In the genomic region with DNA sequence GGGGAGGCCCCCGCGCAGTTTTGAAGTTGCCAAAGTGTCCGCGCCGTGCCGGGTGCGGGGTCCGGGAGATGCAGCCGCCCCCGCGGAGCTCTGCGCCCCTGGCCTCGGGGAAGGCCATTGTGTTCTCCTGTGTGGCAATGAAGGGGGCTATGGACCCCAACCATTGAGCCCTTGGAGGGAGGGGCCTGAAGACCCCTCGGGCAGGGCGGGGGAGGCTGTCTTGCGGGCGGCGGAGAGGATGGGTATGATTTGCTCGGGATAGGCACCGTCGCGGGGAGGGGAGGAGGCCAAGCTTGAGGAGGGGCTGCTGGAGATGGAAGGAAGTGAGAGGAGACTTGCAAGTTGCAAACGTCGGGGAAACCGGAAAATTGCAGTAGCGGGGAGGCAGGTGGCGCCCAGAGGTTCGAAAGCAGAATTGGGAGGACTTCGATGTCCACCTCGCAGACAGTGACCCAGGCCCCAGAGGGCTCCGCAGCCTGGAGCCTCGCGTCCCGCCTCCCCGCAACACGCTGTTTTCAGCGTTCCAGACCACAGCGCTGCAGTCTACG, we compare ENCODE assay signal across 12 cellular contexts. TPM values are rescaled to one million over a fixed set of nuclear protein-coding genes. Genes with fewer than 3 reads are reported as not detected.
DNase-seq lines count a peak whose midpoint lies in the region; ATAC-seq and TF ChIP-seq lines count a peak whose summit lies in the region.
"Had no signal": no experiment of that assay in that cellular context is flagged by ENCODE, and none has a peak within 500 bp of the region (broad histone marks: within the 10 kb centered on the region; RNA-seq: fewer than 3 reads in every experiment).

No MANE protein-coding gene starts in this region.

- POLR2A ChIA-PET in A673 (lab: Charles Lee; ENCODE audit: low non-redundant PET): no interaction called here

- peak overlapping the region; percentile 93 for H3K27ac Mint-ChIP-seq in T-helper 2 cell treated with Interferon-gamma antibody and Interleukin-4, amounts not matched to agents 5 μg/mL and 100 μg/mL, for 36 hours
- peak overlapping the region; percentile 50 to 70 for H3K27ac Mint-ChIP-seq in natural killer cell treated with Interleukin-12 subunit alpha and Interleukin-12 subunit beta and Interleukin-15 and Interleukin-18, amount 100 ng/mL, for 72 hours
- H3K27ac Mint-ChIP-seq: HFFc6 had no signal

- peaks cover 52% of the 10 kb centered on the region for H3K36me3 ChIP-seq in A673 (ENCODE audit: insufficient read depth, low read length, poor library complexity, severe bottlenecking)

- peaks cover 63% of the 10 kb centered on the region for H3K36me3 Mint-ChIP-seq in T-helper 2 cell treated with Interferon-gamma antibody and Interleukin-4, amounts not matched to agents 5 μg/mL and 100 μg/mL, for 36 hours (ENCODE audit: low read depth)
- H3K36me3 Mint-ChIP-seq in natural killer cell treated with Interleukin-12 subunit alpha and Interleukin-12 subunit beta and Interleukin-15 and Interleukin-18, amount 100 ng/mL, for 72 hours: no peaks in the 10 kb centered on the region

- H3K9me3 Mint-ChIP-seq in T-helper 2 cell treated with Interferon-gamma antibody and Interleukin-4, amounts not matched to agents 5 μg/mL and 100 μg/mL, for 36 hours: no peaks in the 10 kb centered on the region
- no peaks in the 10 kb centered on the region for H3K9me3 Mint-ChIP-seq in natural killer cell treated with Interleukin-12 subunit alpha and Interleukin-12 subunit beta and Interleukin-15 and Interleukin-18, amount 100 ng/mL, for 72 hours
- H3K9me3 Mint-ChIP-seq: HFFc6 had no signal

- no peak for TF ChIP-seq CTCF in A673 (conservative IDR thresholded peaks at IDR 0.05; ENCODE audit: low read depth, low read length)

- peaks cover 77% of the 10 kb centered on the region for H3K4me1 Mint-ChIP-seq in T-helper 2 cell treated with Interferon-gamma antibody and Interleukin-4, amounts not matched to agents 5 μg/mL and 100 μg/mL, for 36 hours (ENCODE audit: low read depth)
- H3K4me1 Mint-ChIP-seq in natural killer cell treated with Interleukin-12 subunit alpha and Interleukin-12 subunit beta and Interleukin-15 and Interleukin-18, amount 100 ng/mL, for 72 hours (ENCODE audit: low read depth in 2 of 2): peaks cover 63 to 72% of the 10 kb centered on the region in 2 donors

- no peaks in the 10 kb centered on the region for H3K9me3 ChIP-seq in A673 (ENCODE audit: low read depth, low read length, poor library complexity, severe bottlenecking)

- DNase-seq in A673 (ENCODE audit: low spot score) (no peak), ecto neural progenitor cell (ENCODE audit: low spot score) (peak; percentile 60), NCI-H1092 treated with DMSO at 0.1 percent for 48 hours (lab: John Stamatoyannopoulos, UW) (no peak), glomerular visceral epithelial cell (ENCODE audit: extremely low spot score) (no peak), midbrain (lab: John Stamatoyannopoulos, UW) (no peak)
- no peak for DNase-seq in T-helper 2 cell treated with Interferon-gamma antibody and Interleukin-4, amounts not matched to agents 5 μg/mL and 100 μg/mL, for 36 hours (ENCODE audit: low spot score)
- DNase-seq in natural killer cell treated with Interleukin-12 subunit alpha and Interleukin-12 subunit beta and Interleukin-15 and Interleukin-18, amount 100 ng/mL, for 72 hours (ENCODE audit: low spot score): no peak
- DNase-seq: cortex of kidney, HFFc6, NCI-H774 had no signal

- H3K27me3 Mint-ChIP-seq in T-helper 2 cell treated with Interferon-gamma antibody and Interleukin-4, amounts not matched to agents 5 μg/mL and 100 μg/mL, for 36 hours (ENCODE audit: low read depth): no peaks in the 10 kb centered on the region
- no peaks in the 10 kb centered on the region for H3K27me3 Mint-ChIP-seq in natural killer cell treated with Interleukin-12 subunit alpha and Interleukin-12 subunit beta and Interleukin-15 and Interleukin-18, amount 100 ng/mL, for 72 hours

- no peaks in the 10 kb centered on the region for H3K27me3 ChIP-seq in A673 (replicated peaks; ENCODE audit: insufficient read depth, low read depth, low read length, poor library complexity)

- intact Hi-C loops in A673 (cut with micrococcal nuclease; ENCODE audit: unreplicated experiment): no loop called here

- H3K4me3 ChIP-seq in A673 (ENCODE audit: low read depth, low read length, poor library complexity, severe bottlenecking): peak overlapping the region; percentile 5

- no TSS peak for BruUV-seq in A673 (replicated peaks; lab: Mats Ljungman, UMichigan)

- peak overlapping the region; percentile 87 for H3K4me3 Mint-ChIP-seq in T-helper 2 cell treated with Interferon-gamma antibody and Interleukin-4, amounts not matched to agents 5 μg/mL and 100 μg/mL, for 36 hours
- peak overlapping the region; percentile 64 for H3K4me3 Mint-ChIP-seq in natural killer cell treated with Interleukin-12 subunit alpha and Interleukin-12 subunit beta and Interleukin-15 and Interleukin-18, amount 100 ng/mL, for 72 hours
- H3K4me3 Mint-ChIP-seq: HFFc6 had no signal

- H3K27ac ChIP-seq in A673 (ENCODE audit: low read depth, low read length, poor library complexity, severe bottlenecking): peak overlapping the region; percentile 68
- H3K27ac ChIP-seq: C4-2B had no signal

- ATAC-seq in natural killer cell treated with Interleukin-12 subunit alpha and Interleukin-12 subunit beta and Interleukin-15 and Interleukin-18, amount 100 ng/mL, for 72 hours: peak; percentile 36 to 52
- no peak for ATAC-seq in HG03159 (IDR thresholded peaks at IDR 0.05; ENCODE audit: unreplicated experiment)

- peaks cover 90% of the 10 kb centered on the region for H3K4me1 ChIP-seq in A673 (ENCODE audit: insufficient read depth, low read length, poor library complexity, severe bottlenecking)

- CTCF ChIA-PET in A673 (lab: Charles Lee): interaction anchor here (0.8 kb wide), 1 partner anchor 35 kb away, joined by 4 read pairs; no protein-coding TSS in a partner anchor

RNA-seq across cellular contexts. Expression of a gene that starts 25.4 kb away (rescaled TPM):
- 80.6 and 81.3 TPM in 2 replicates for total RNA-seq in A673 (2021)
- total RNA-seq in natural killer cell treated with Interleukin-12 subunit alpha and Interleukin-12 subunit beta and Interleukin-15 and Interleukin-18, amount 100 ng/mL, for 72 hours: 10 to 100 TPM; 12.9 to 27.6 TPM
